In the genomic region with DNA sequence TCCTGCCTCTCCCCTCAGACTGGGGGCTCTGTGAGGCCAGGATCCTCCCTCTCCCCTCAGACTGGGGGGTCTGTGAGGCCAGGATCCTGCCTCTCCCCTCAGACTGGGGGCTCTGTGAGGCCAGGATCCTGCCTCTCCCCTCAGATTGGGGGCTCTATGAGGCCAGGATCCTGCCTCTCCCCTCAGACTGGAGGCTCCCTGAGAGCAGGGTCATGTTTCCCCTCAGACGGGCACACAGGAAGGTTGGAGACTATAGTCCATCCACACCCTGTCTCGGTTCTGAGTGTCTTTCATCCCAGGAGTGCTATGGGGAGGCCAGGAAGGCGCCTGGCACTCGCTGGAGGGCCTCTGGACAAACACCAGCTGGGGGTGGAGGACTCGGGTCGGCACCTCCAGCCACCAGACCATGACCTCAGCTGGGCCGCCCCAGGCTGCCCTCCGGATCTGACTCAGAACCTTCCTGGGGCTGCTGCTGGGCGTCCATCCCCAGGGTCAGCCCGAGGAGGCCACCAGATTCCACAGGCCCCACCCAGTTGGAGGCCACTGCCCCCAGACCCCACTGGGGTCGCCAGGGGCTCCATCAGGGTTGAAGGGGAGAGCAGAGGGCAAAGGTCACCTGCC, we compare ENCODE assay signal across 22 cellular contexts. TPM values are rescaled to one million over a fixed set of nuclear protein-coding genes. Genes with fewer than 3 reads are reported as not detected.
"Had no signal": no experiment of that assay in that cellular context is flagged by ENCODE, and none has a peak within 500 bp of the region (broad histone marks: within the 10 kb centered on the region; RNA-seq: fewer than 3 reads in every experiment).

No MANE protein-coding gene starts in this region.

- H3K27ac Mint-ChIP-seq: dendritic cell treated with granulocyte-macrophage colony-stimulating factor and Interleukin-4, amounts not matched to agents 40 ng/mL and 50 ng/mL, for 4 days; naive B cell; nephron had no signal

- H3K27me3 ChIP-seq: thyroid gland, upper lobe of left lung had no signal

- H3K4me3 ChIP-seq: esophagus squamous epithelium, sigmoid colon, suprapubic skin, thyroid gland, upper lobe of left lung had no signal

- H3K9me3 ChIP-seq: esophagus squamous epithelium, sigmoid colon, suprapubic skin, thyroid gland, upper lobe of left lung had no signal

- H3K9me3 Mint-ChIP-seq: dendritic cell treated with granulocyte-macrophage colony-stimulating factor and Interleukin-4, amounts not matched to agents 40 ng/mL and 50 ng/mL, for 4 days; nephron had no signal

- DNase-seq: cerebellar nuclear complex; esophagus squamous epithelium; foreskin keratinocyte; head of caudate nucleus; hippocampal formation; kidney glomerular epithelial cell; mesendoderm; naive B cell; posterior cingulate gyrus; sigmoid colon; small intestine; stimulated activated CD4-positive, alpha-beta T cell treated with anti-CD3 and anti-CD28 coated beads, Interleukin-2, amount 100 ng/mL, for 48 hours; stimulated activated naive CD8-positive, alpha-beta T cell treated with anti-CD3 and anti-CD28 coated beads, Interleukin-15, Interleukin-2, amounts not matched to agents 100 U/mL and 50 U/mL, for 24 hours; thyroid gland; upper lobe of left lung had no signal

- H3K27ac ChIP-seq: esophagus squamous epithelium, foreskin keratinocyte, sigmoid colon, suprapubic skin, thyroid gland, upper lobe of left lung had no signal

- H3K36me3 ChIP-seq: esophagus squamous epithelium, sigmoid colon, suprapubic skin, thyroid gland, upper lobe of left lung had no signal

- H3K4me3 Mint-ChIP-seq: dendritic cell treated with granulocyte-macrophage colony-stimulating factor and Interleukin-4, amounts not matched to agents 40 ng/mL and 50 ng/mL, for 4 days; naive B cell; nephron had no signal

- H3K4me1 Mint-ChIP-seq: naive B cell had no signal

- ATAC-seq: foreskin keratinocyte; stimulated activated naive CD8-positive, alpha-beta T cell treated with anti-CD3 and anti-CD28 coated beads, Interleukin-15, Interleukin-2, amounts not matched to agents 100 U/mL and 50 U/mL, for 24 hours had no signal

- H3K4me1 ChIP-seq: esophagus squamous epithelium, foreskin keratinocyte, sigmoid colon, thyroid gland, upper lobe of left lung had no signal

RNA-seq across cellular contexts. Expression of a gene that starts 21.9 kb away (rescaled TPM):
- total RNA-seq: epithelial cell of proximal tubule, liver, lung microvascular endothelial cell, pulmonary artery endothelial cell, sigmoid colon had no signal
- polyA plus RNA-seq: liver had no signal

RNA-seq across cellular contexts. Expression of a gene that starts 48.0 kb away (rescaled TPM):
- total RNA-seq: epithelial cell of proximal tubule, liver, lung microvascular endothelial cell, pulmonary artery endothelial cell had no signal
- polyA plus RNA-seq: liver had no signal
